In the genomic region with DNA sequence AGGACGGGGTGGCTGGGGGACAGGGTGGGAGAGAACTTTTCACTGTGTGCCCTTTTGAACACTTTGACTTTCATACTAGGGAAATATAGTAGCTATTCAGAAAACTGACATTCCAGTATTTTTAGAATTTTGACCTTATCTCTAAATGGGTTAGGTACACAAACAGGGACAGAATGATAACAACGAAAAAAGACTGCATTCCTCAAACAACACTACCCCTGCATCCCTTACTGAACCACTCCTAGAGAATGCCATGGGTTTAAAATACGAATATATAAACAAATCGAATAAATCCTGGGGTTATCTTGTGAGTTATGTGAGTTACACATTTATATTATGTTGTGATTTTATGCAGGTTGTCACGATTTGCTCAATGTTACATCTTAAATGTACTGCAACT, we compare ENCODE assay signal across 20 cellular contexts.
"Had no signal": no experiment of that assay in that cellular context is flagged by ENCODE, and none has a peak within 500 bp of the region (broad histone marks: within the 10 kb centered on the region; RNA-seq: fewer than 3 reads in every experiment).

No MANE protein-coding gene starts in this region.

- H3K27ac Mint-ChIP-seq: activated CD4-positive, alpha-beta T cell treated with anti-CD3 and anti-CD28 coated beads, Interleukin-2, amount 10 ng/mL, durations not matched to agents 24 days and 14 days; activated CD8-positive, alpha-beta memory T cell treated with anti-CD3 and anti-CD28 coated beads, Interleukin-2, amount 10 ng/mL, durations not matched to agents 7 days and 5 days; activated CD8-positive, alpha-beta T cell treated with anti-CD3 and anti-CD28 coated beads for 36 hours; activated naive CD4-positive, alpha-beta T cell treated with anti-CD3 and anti-CD28 coated beads, Interleukin-2, amount 10 ng/mL, durations not matched to agents 7 days and 5 days; stimulated activated naive B cell treated with anti-CD40 and anti-IgM and Interleukin-4, amounts not matched to agents 10 μg/mL and 1 μg/mL and 100 μg/mL, for 72 hours; T-helper 17 cell had no signal

- H3K36me3 Mint-ChIP-seq: activated CD8-positive, alpha-beta memory T cell treated with anti-CD3 and anti-CD28 coated beads, Interleukin-2, amount 10 ng/mL, durations not matched to agents 7 days and 5 days; activated naive CD4-positive, alpha-beta T cell treated with anti-CD3 and anti-CD28 coated beads, Interleukin-2, amount 10 ng/mL, durations not matched to agents 7 days and 5 days; stimulated activated naive B cell treated with anti-CD40 and anti-IgM and Interleukin-4, amounts not matched to agents 10 μg/mL and 1 μg/mL and 100 μg/mL, for 72 hours had no signal

- H3K9me3 Mint-ChIP-seq: activated CD4-positive, alpha-beta T cell treated with anti-CD3 and anti-CD28 coated beads, Interleukin-2, amount 10 ng/mL, durations not matched to agents 24 days and 14 days; activated CD8-positive, alpha-beta T cell treated with anti-CD3 and anti-CD28 coated beads for 36 hours; activated naive CD4-positive, alpha-beta T cell treated with anti-CD3 and anti-CD28 coated beads, Interleukin-2, amount 10 ng/mL, durations not matched to agents 7 days and 5 days; stimulated activated naive B cell treated with anti-CD40 and anti-IgM and Interleukin-4, amounts not matched to agents 10 μg/mL and 1 μg/mL and 100 μg/mL, for 72 hours had no signal

- H3K4me1 Mint-ChIP-seq: activated CD4-positive, alpha-beta T cell treated with anti-CD3 and anti-CD28 coated beads, Interleukin-2, amount 10 ng/mL, durations not matched to agents 24 days and 14 days; activated CD8-positive, alpha-beta memory T cell treated with anti-CD3 and anti-CD28 coated beads, Interleukin-2, amount 10 ng/mL, durations not matched to agents 7 days and 5 days; activated naive CD4-positive, alpha-beta T cell treated with anti-CD3 and anti-CD28 coated beads, Interleukin-2, amount 10 ng/mL, durations not matched to agents 7 days and 5 days; stimulated activated naive B cell treated with anti-CD40 and anti-IgM and Interleukin-4, amounts not matched to agents 10 μg/mL and 1 μg/mL and 100 μg/mL, for 72 hours had no signal

- DNase-seq: activated CD4-positive, alpha-beta T cell treated with anti-CD3 and anti-CD28 coated beads, Interleukin-2, amount 10 ng/mL, durations not matched to agents 24 days and 14 days; activated CD8-positive, alpha-beta memory T cell treated with anti-CD3 and anti-CD28 coated beads, Interleukin-2, amount 10 ng/mL, durations not matched to agents 7 days and 5 days; activated CD8-positive, alpha-beta T cell treated with anti-CD3 and anti-CD28 coated beads for 36 hours; activated effector memory CD4-positive, alpha-beta T cell treated with anti-CD3 and anti-CD28 coated beads, Interleukin-2, amount 50 U/mL, for 16 hours; activated naive CD4-positive, alpha-beta T cell treated with anti-CD3 and anti-CD28 coated beads, Interleukin-2, amount 10 ng/mL, durations not matched to agents 7 days and 5 days; activated T-cell treated with anti-CD3 and anti-CD28 coated beads for 4 hours; amygdala; cerebellar nuclear complex; cortex of kidney; effector CD4-positive, alpha-beta T cell; erythroblast; foreskin melanocyte; head of caudate nucleus; hypothalamus; nucleus accumbens; stimulated activated CD4-positive, alpha-beta T cell treated with anti-CD3 and anti-CD28 coated beads, Interleukin-2, amount 100 ng/mL, for 48 hours; stimulated activated CD8-positive, alpha-beta memory T cell treated with anti-CD3 and anti-CD28 coated beads, Interleukin-4, amount 100 ng/mL, for 48 hours; stimulated activated naive B cell treated with anti-CD40 and anti-IgM and Interleukin-4, amounts not matched to agents 10 μg/mL and 1 μg/mL and 100 μg/mL, for 72 hours; T-helper 17 cell had no signal

- ATAC-seq: activated CD8-positive, alpha-beta memory T cell treated with anti-CD3 and anti-CD28 coated beads, Interleukin-2, amount 10 ng/mL, durations not matched to agents 7 days and 5 days; activated CD8-positive, alpha-beta T cell treated with anti-CD3 and anti-CD28 coated beads for 36 hours; stimulated activated naive B cell treated with anti-CD40 and anti-IgM and Interleukin-4, amounts not matched to agents 10 μg/mL and 1 μg/mL and 100 μg/mL, for 72 hours; T-helper 17 cell had no signal

- H3K4me3 ChIP-seq: smooth muscle cell had no signal

- H3K4me3 Mint-ChIP-seq: activated CD4-positive, alpha-beta T cell treated with anti-CD3 and anti-CD28 coated beads, Interleukin-2, amount 10 ng/mL, durations not matched to agents 24 days and 14 days; activated CD8-positive, alpha-beta memory T cell treated with anti-CD3 and anti-CD28 coated beads, Interleukin-2, amount 10 ng/mL, durations not matched to agents 7 days and 5 days; activated CD8-positive, alpha-beta T cell treated with anti-CD3 and anti-CD28 coated beads for 36 hours; activated naive CD4-positive, alpha-beta T cell treated with anti-CD3 and anti-CD28 coated beads, Interleukin-2, amount 10 ng/mL, durations not matched to agents 7 days and 5 days; stimulated activated naive B cell treated with anti-CD40 and anti-IgM and Interleukin-4, amounts not matched to agents 10 μg/mL and 1 μg/mL and 100 μg/mL, for 72 hours; T-helper 17 cell had no signal
